Comparison of ENCODE assay signal across 27 cellular contexts in the genomic region with DNA sequence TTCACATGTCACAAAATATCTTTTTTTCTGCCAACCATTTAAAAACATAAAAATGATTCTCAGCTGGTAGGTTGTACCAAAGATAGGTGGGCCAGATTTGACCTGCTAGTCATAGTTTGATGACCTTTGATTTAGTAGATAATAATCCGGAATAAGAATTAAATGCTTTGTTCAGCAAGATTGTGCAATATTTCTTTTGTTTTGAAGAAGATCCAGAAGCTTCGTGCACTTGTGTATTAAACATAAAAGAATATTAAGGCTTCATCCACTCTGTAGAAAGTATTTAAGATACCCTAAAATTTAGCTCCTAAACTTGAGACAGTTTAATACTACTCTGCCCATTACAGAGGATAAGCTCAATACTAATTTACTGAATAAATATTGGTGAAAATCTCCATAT.
"Had no signal": no experiment of that assay in that cellular context is flagged by ENCODE, and none has a peak within 500 bp of the region (broad histone marks: within the 10 kb centered on the region; RNA-seq: fewer than 3 reads in every experiment).

No MANE protein-coding gene starts in this region.

- FAIRE-seq: urothelium cell line had no signal

- DNase-seq: stimulated activated CD4-positive, alpha-beta T cell treated with anti-CD3 and anti-CD28 coated beads, Interleukin-2, amount 100 ng/mL, for 48 hours; stimulated activated CD4-positive, alpha-beta T cell treated with anti-CD3 and anti-CD28 coated beads, Interleukin-4, amount 100 ng/mL, for 1 hour; stimulated activated CD4-positive, alpha-beta T cell treated with anti-CD3 and anti-CD28 coated beads, Interleukin-4, amount 100 ng/mL, for 24 hours; stimulated activated CD4-positive, alpha-beta T cell treated with anti-CD3 and anti-CD28 coated beads, Interleukin-4, amount 100 ng/mL, for 4 hours; stimulated activated CD8-positive, alpha-beta memory T cell treated with anti-CD3 and anti-CD28 coated beads, Interleukin-4, amount 100 ng/mL, for 48 hours; stimulated activated naive B cell treated with anti-CD40 and anti-IgM and Interleukin-4, amounts not matched to agents 10 μg/mL and 1 μg/mL and 100 μg/mL, for 72 hours; stimulated activated naive CD4-positive, alpha-beta T cell; stimulated activated naive CD4-positive, alpha-beta T cell treated with Interleukin-2 at 50 U/mL for 16 hours; stimulated activated naive CD8-positive, alpha-beta T cell treated with anti-CD3 and anti-CD28 coated beads, Interleukin-15, amount 100 ng/mL, for 72 hours; stimulated activated naive CD8-positive, alpha-beta T cell treated with anti-CD3 and anti-CD28 coated beads, Interleukin-15, Interleukin-2, amounts not matched to agents 100 U/mL and 50 U/mL, for 24 hours; stomach; substantia nigra; testis; thyroid gland; tibial artery; transverse colon; trophoblast cell; upper lobe of right lung; uterus had no signal

- H3K27me3 ChIP-seq: stomach, suprapubic skin, testis, thyroid gland, tibial artery, tibial nerve, transverse colon, upper lobe of left lung, upper lobe of right lung, uterus, vagina had no signal

- H3K4me1 ChIP-seq: stomach, suprapubic skin, testis, thyroid gland, tibial artery, tibial nerve, transverse colon, upper lobe of left lung, upper lobe of right lung, uterus, vagina had no signal

- H3K36me3 ChIP-seq: suprapubic skin, thyroid gland, tibial nerve, transverse colon, upper lobe of left lung, upper lobe of right lung, uterus, vagina had no signal

- ATAC-seq: stimulated activated effector memory CD8-positive, alpha-beta T cell treated with anti-CD3 and anti-CD28 coated beads, Interleukin-12 subunit alpha, Interleukin-12 subunit beta, amount 100 ng/mL, for 72 hours; stimulated activated memory B cell treated with anti-CD40 and anti-IgM and Interleukin-4, amounts not matched to agents 10 μg/mL and 1 μg/mL and 100 μg/mL, for 72 hours; stimulated activated naive B cell treated with anti-CD40 and anti-IgM and Interleukin-4, amounts not matched to agents 10 μg/mL and 1 μg/mL and 100 μg/mL, for 72 hours; stimulated activated naive CD8-positive, alpha-beta T cell treated with anti-CD3 and anti-CD28 coated beads, Interleukin-15, amount 100 ng/mL, for 72 hours; stimulated activated naive CD8-positive, alpha-beta T cell treated with anti-CD3 and anti-CD28 coated beads, Interleukin-15, Interleukin-2, amounts not matched to agents 100 U/mL and 50 U/mL, for 24 hours; upper lobe of right lung had no signal

- H3K4me3 ChIP-seq: stomach, suprapubic skin, testis, thoracic aorta, thyroid gland, tibial artery, tibial nerve, transverse colon, upper lobe of left lung, upper lobe of right lung, uterus, vagina had no signal

- H3K9me3 ChIP-seq: suprapubic skin, testis, thoracic aorta, thyroid gland, transverse colon, upper lobe of right lung, uterus, vagina had no signal

- H3K27ac ChIP-seq: stomach, suprapubic skin, testis, thoracic aorta, thyroid gland, tibial artery, tibial nerve, transverse colon, upper lobe of left lung, upper lobe of right lung, uterus, vagina had no signal
